In the genomic region with DNA sequence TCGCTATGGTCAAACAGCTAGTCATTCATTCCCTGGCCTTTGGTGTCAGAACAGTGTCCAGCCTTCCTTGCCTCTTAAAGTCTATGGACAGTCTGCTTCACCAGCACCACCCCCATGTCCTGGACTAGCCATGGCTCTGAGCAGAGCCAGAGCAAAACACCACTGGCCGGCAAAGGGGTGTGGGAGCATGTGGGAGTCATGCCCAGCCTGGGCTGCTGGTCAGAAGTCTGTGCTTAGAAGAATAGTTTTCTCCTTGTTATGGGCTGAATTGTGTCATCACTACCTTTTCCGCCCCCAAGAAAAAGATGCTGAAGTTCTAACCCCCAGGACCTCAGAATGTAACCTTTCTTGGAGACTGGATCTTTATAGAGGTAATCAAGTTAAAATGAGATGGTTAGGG, we compare ENCODE assay signal across 25 cellular contexts.
DNase-seq lines count a peak whose midpoint lies in the region; ATAC-seq and TF ChIP-seq lines count a peak whose summit lies in the region.
"Had no signal": no experiment of that assay in that cellular context is flagged by ENCODE, and none has a peak within 500 bp of the region (broad histone marks: within the 10 kb centered on the region; RNA-seq: fewer than 3 reads in every experiment).

No MANE protein-coding gene starts in this region.

- H3K36me3 Mint-ChIP-seq in nephron progenitor cell (ENCODE audit: low read depth): no peaks in the 10 kb centered on the region
- H3K36me3 Mint-ChIP-seq: brain; stimulated activated memory B cell treated with anti-CD40 and anti-IgM and Interleukin-4, amounts not matched to agents 10 μg/mL and 1 μg/mL and 100 μg/mL, for 72 hours had no signal

- H3K27ac ChIP-seq in ACC112 (ENCODE audit: low read depth, low read length): peak overlapping the region; percentile 74
- H3K27ac ChIP-seq: heart right ventricle, sigmoid colon, SK-N-MC had no signal

- H3K4me1 Mint-ChIP-seq in nephron progenitor cell: peaks cover 8% of the 10 kb centered on the region
- H3K4me1 Mint-ChIP-seq: activated B cell treated with CpG ODN at 0.5 μM for 24 hours; brain; stimulated activated memory B cell treated with anti-CD40 and anti-IgM and Interleukin-4, amounts not matched to agents 10 μg/mL and 1 μg/mL and 100 μg/mL, for 72 hours had no signal

- no peak overlapping the region for H3K4me3 Mint-ChIP-seq in nephron progenitor cell
- H3K4me3 Mint-ChIP-seq: activated B cell treated with CpG ODN at 0.5 μM for 24 hours; activated CD8-positive, alpha-beta T cell treated with anti-CD3 and anti-CD28 coated beads, Interleukin-2, amount 10 ng/mL, durations not matched to agents 7 days and 5 days; brain; H9; stimulated activated memory B cell treated with anti-CD40 and anti-IgM and Interleukin-4, amounts not matched to agents 10 μg/mL and 1 μg/mL and 100 μg/mL, for 72 hours had no signal

- H3K36me3 ChIP-seq in ACC112 (ENCODE audit: insufficient read depth, low read length): no peaks in the 10 kb centered on the region
- H3K36me3 ChIP-seq: heart right ventricle, sigmoid colon had no signal

- DNase-seq in GM03348 (ENCODE audit: low spot score) (peak; percentile 20), choroid plexus epithelial cell (ENCODE audit: low read depth) (peak; percentile 41), nephron progenitor cell (no peak), DMS53 (lab: John Stamatoyannopoulos, UW) (no peak), NCI-H1436 (lab: John Stamatoyannopoulos, UW) (no peak), GM19238 (ENCODE audit: insufficient read length, low spot score) (no peak)
- DNase-seq: activated B cell treated with CpG ODN at 0.5 μM for 24 hours; activated CD8-positive, alpha-beta T cell treated with anti-CD3 and anti-CD28 coated beads, Interleukin-2, amount 10 ng/mL, durations not matched to agents 7 days and 5 days; activated naive CD4-positive, alpha-beta T cell treated with anti-CD3 and anti-CD28 coated beads, Interleukin-2, amount 50 U/mL, for 16 hours; activated T-cell treated with anti-CD3 and anti-CD28 coated beads, Interleukin-2, amount 50 U/mL, for 1 hour; DMS79 treated with DMSO at 0.1 percent for 48 hours; H9; heart right ventricle; NCI-H1048; NCI-H2029 treated with DMSO at 0.1 percent for 48 hours; NK-92 treated with Interleukin-12 subunit alpha and Interleukin-12 subunit beta, amount 100 ng/mL, for 24 hours; occipital lobe; sigmoid colon; T-helper 9 cell had no signal

- H3K4me3 ChIP-seq in ACC112 (ENCODE audit: low read depth, low read length) (peak overlapping the region; percentile 27; the same call in 1 of the 2 replicates), choroid plexus epithelial cell (ENCODE audit: low read depth, low read length) (no peak overlapping the region)
- H3K4me3 ChIP-seq: coronary artery, heart right ventricle, sigmoid colon, SK-N-MC had no signal

- no peaks in the 10 kb centered on the region for H3K79me2 ChIP-seq in ACC112 (ENCODE audit: control insufficient read depth, insufficient read depth, low read length, unreplicated experiment)

- H3K27me3 Mint-ChIP-seq in nephron progenitor cell (ENCODE audit: low read depth, poor library complexity): no peaks in the 10 kb centered on the region
- H3K27me3 Mint-ChIP-seq: activated B cell treated with CpG ODN at 0.5 μM for 24 hours had no signal

- peak overlapping the region; percentile 4 for H3K27ac Mint-ChIP-seq in nephron progenitor cell
- H3K27ac Mint-ChIP-seq: activated B cell treated with CpG ODN at 0.5 μM for 24 hours; activated CD8-positive, alpha-beta T cell treated with anti-CD3 and anti-CD28 coated beads, Interleukin-2, amount 10 ng/mL, durations not matched to agents 7 days and 5 days; brain; H9; stimulated activated memory B cell treated with anti-CD40 and anti-IgM and Interleukin-4, amounts not matched to agents 10 μg/mL and 1 μg/mL and 100 μg/mL, for 72 hours had no signal

- H2AFZ ChIP-seq in ACC112 (ENCODE audit: low read length, unreplicated experiment): peak overlapping the region; percentile 84

- no peak for ATAC-seq in activated CD4-positive, CD25-positive, alpha-beta regulatory T cell treated with anti-CD3 and anti-CD28 coated beads, Interleukin-2, amount 50 U/mL, for 24 hours
- ATAC-seq: activated CD8-positive, alpha-beta T cell treated with anti-CD3 and anti-CD28 coated beads, Interleukin-2, amount 10 ng/mL, durations not matched to agents 7 days and 5 days; heart right ventricle; stimulated activated memory B cell treated with anti-CD40 and anti-IgM and Interleukin-4, amounts not matched to agents 10 μg/mL and 1 μg/mL and 100 μg/mL, for 72 hours had no signal

- no peaks in the 10 kb centered on the region for H3K9me3 Mint-ChIP-seq in nephron progenitor cell
- H3K9me3 Mint-ChIP-seq: activated B cell treated with CpG ODN at 0.5 μM for 24 hours; H9; stimulated activated memory B cell treated with anti-CD40 and anti-IgM and Interleukin-4, amounts not matched to agents 10 μg/mL and 1 μg/mL and 100 μg/mL, for 72 hours had no signal

- H3K27me3 ChIP-seq in ACC112 (ENCODE audit: insufficient read depth, low read length): no peaks in the 10 kb centered on the region
- H3K27me3 ChIP-seq: heart right ventricle, sigmoid colon had no signal

- TF ChIP-seq CTCF in choroid plexus epithelial cell (conservative IDR thresholded peaks at IDR 0.05; ENCODE audit: low read depth, low read length) (no peak), nephron progenitor cell (IDR thresholded peaks at IDR 0.05) (no peak)

- H3K4me1 ChIP-seq in ACC112 (ENCODE audit: control insufficient read depth, insufficient read depth, low read length, unreplicated experiment): peaks cover 11% of the 10 kb centered on the region
- H3K4me1 ChIP-seq: heart right ventricle, sigmoid colon had no signal

Comparison
In these comparisons a context has a peak if more than half of its experiments do, and no peak if none do; other contexts are left out.
1. DNase-seq: peak in GM03348 (single experiment) and choroid plexus epithelial cell (single experiment); none in nephron progenitor cell (single experiment), DMS53 (single experiment), NCI-H1436 (single experiment) and GM19238 (single experiment).